Comparison of ENCODE assay signal across 9 cellular contexts in genomic region chr19:47485210-47485609, GRCh38.
A peak's percentile ranks its signal among the peaks of the same experiment; 100 is the strongest.
DNase-seq lines count a peak whose midpoint lies in the region; ATAC-seq and TF ChIP-seq lines count a peak whose summit lies in the region.
"Had no signal": no experiment of that assay in that cellular context is flagged by ENCODE, and none has a peak within 500 bp of the region (broad histone marks: within the 10 kb centered on the region; RNA-seq: fewer than 3 reads in every experiment).

No MANE protein-coding gene starts in this region.

- H3K27ac ChIP-seq in SU-DHL-6 (ENCODE audit: low read depth, low read length), result peak overlapping the region; percentile 70
- H3K27ac ChIP-seq in tibial artery, result peak overlapping the region in 1 of 2 donors; percentile 86

- H3K4me2 ChIP-seq in SU-DHL-6 (ENCODE audit: low read depth, low read length, poor library complexity, severe bottlenecking), result peak overlapping the region; percentile 94

- peak overlapping the region; percentile 95 for H3K4me3 Mint-ChIP-seq in activated T-cell treated with anti-CD3 and anti-CD28 coated beads, Interleukin-2, amount 50 U/mL, for 24 hours
- H3K4me3 Mint-ChIP-seq in stimulated activated naive B cell treated with anti-CD40 and anti-IgM and Interleukin-4, amounts not matched to agents 10 μg/mL and 1 μg/mL and 100 μg/mL, for 72 hours, result peak overlapping the region; percentile 92 to 94

- peak overlapping the region; percentile 100 for H3K27ac Mint-ChIP-seq in activated T-cell treated with anti-CD3 and anti-CD28 coated beads, Interleukin-2, amount 50 U/mL, for 24 hours
- H3K27ac Mint-ChIP-seq in stimulated activated naive B cell treated with anti-CD40 and anti-IgM and Interleukin-4, amounts not matched to agents 10 μg/mL and 1 μg/mL and 100 μg/mL, for 72 hours, result peak overlapping the region; percentile 99

- no peak for DNase-seq in activated T-cell treated with anti-CD3 and anti-CD28 coated beads, Interleukin-2, amount 50 U/mL, for 24 hours
- no peak for DNase-seq in activated T-cell treated with anti-CD3 and anti-CD28 coated beads, Interleukin-2, amount 50 U/mL, for 1 hour
- no peak for DNase-seq in epithelial cell of esophagus (ENCODE audit: low read depth)
- no peak for DNase-seq in stimulated activated naive B cell treated with anti-CD40 and anti-IgM and Interleukin-4, amounts not matched to agents 10 μg/mL and 1 μg/mL and 100 μg/mL, for 72 hours
- DNase-seq in tibial artery, result no peak
- DNase-seq in COR-L47 (lab: John Stamatoyannopoulos, UW), result no peak

- peak overlapping the region; percentile 98 for H2AFZ ChIP-seq in SU-DHL-6 (ENCODE audit: low read depth, low read length, severe bottlenecking)

- no peaks in the 10 kb centered on the region for H3K79me2 ChIP-seq in SU-DHL-6 (ENCODE audit: insufficient read depth, low read length)

- H3K4me3 ChIP-seq in SU-DHL-6 (ENCODE audit: insufficient read depth, low read length, poor library complexity, severe bottlenecking) (peak overlapping the region; percentile 92), epithelial cell of esophagus (ENCODE audit: low read length) (peak overlapping the region; percentile 89), tibial artery (no peak overlapping the region)
- H3K4me3 ChIP-seq: lung had no signal

- no peak for ATAC-seq in stimulated activated naive B cell treated with anti-CD40 and anti-IgM and Interleukin-4, amounts not matched to agents 10 μg/mL and 1 μg/mL and 100 μg/mL, for 72 hours (replicated peaks)
- no peak for ATAC-seq in HG03175 (IDR thresholded peaks at IDR 0.05; ENCODE audit: unreplicated experiment)

- TF ChIP-seq CTCF in SU-DHL-6 (IDR thresholded peaks at IDR 0.05; ENCODE audit: insufficient read depth, low read length, poor library complexity, severe bottlenecking) (no peak), epithelial cell of esophagus (IDR thresholded peaks at IDR 0.05; ENCODE audit: insufficient read depth, low read depth, low read length, missing control alignments) (no peak), tibial artery (IDR thresholded peaks at IDR 0.05) (no peak)

- H4K20me1 ChIP-seq in SU-DHL-6 (ENCODE audit: low read depth, low read length), result no peaks in the 10 kb centered on the region

- peaks cover 34% of the 10 kb centered on the region for H3K4me1 Mint-ChIP-seq in activated T-cell treated with anti-CD3 and anti-CD28 coated beads, Interleukin-2, amount 50 U/mL, for 24 hours (ENCODE audit: low read depth)
- H3K4me1 Mint-ChIP-seq in stimulated activated naive B cell treated with anti-CD40 and anti-IgM and Interleukin-4, amounts not matched to agents 10 μg/mL and 1 μg/mL and 100 μg/mL, for 72 hours, result peaks cover 40 to 55% of the 10 kb centered on the region in 2 donors

- H3F3A ChIP-seq in SU-DHL-6 (ENCODE audit: insufficient read depth), result peaks cover 11% of the 10 kb centered on the region; the same call in 1 of the 2 replicates

- H3K36me3 ChIP-seq in SU-DHL-6 (ENCODE audit: low read length) (no peaks in the 10 kb centered on the region), tibial artery (peaks cover 23 to 36% (median 31%) of the 10 kb centered on the region in 3 donors)

- H3K9me3 ChIP-seq in SU-DHL-6 (ENCODE audit: insufficient read depth, low read length), result no peaks in the 10 kb centered on the region
- no peaks in the 10 kb centered on the region for H3K9me3 ChIP-seq in tibial artery

- H3K36me3 Mint-ChIP-seq in activated T-cell treated with anti-CD3 and anti-CD28 coated beads, Interleukin-2, amount 50 U/mL, for 24 hours (ENCODE audit: low read depth), result peaks cover 57% of the 10 kb centered on the region
- peaks cover 27 to 29% of the 10 kb centered on the region in 2 donors for H3K36me3 Mint-ChIP-seq in stimulated activated naive B cell treated with anti-CD40 and anti-IgM and Interleukin-4, amounts not matched to agents 10 μg/mL and 1 μg/mL and 100 μg/mL, for 72 hours

- H3K9me3 Mint-ChIP-seq in activated T-cell treated with anti-CD3 and anti-CD28 coated beads, Interleukin-2, amount 50 U/mL, for 24 hours, result no peaks in the 10 kb centered on the region
- H3K9me3 Mint-ChIP-seq in stimulated activated naive B cell treated with anti-CD40 and anti-IgM and Interleukin-4, amounts not matched to agents 10 μg/mL and 1 μg/mL and 100 μg/mL, for 72 hours, result no peaks in the 10 kb centered on the region

- H3K27me3 ChIP-seq in SU-DHL-6 (ENCODE audit: low read length) (no peaks in the 10 kb centered on the region), tibial artery (peaks cover 0 to 4% of the 10 kb centered on the region in 2 donors)

- H3K4me1 ChIP-seq in tibial artery, result peaks cover 0 to 18% (median 10%) of the 10 kb centered on the region in 4 donors

- no peaks in the 10 kb centered on the region for H3K9me2 ChIP-seq in SU-DHL-6 (replicated peaks; ENCODE audit: insufficient read depth, low read length)

- no peaks in the 10 kb centered on the region for H3K27me3 Mint-ChIP-seq in activated T-cell treated with anti-CD3 and anti-CD28 coated beads, Interleukin-2, amount 50 U/mL, for 24 hours
- H3K27me3 Mint-ChIP-seq in stimulated activated naive B cell treated with anti-CD40 and anti-IgM and Interleukin-4, amounts not matched to agents 10 μg/mL and 1 μg/mL and 100 μg/mL, for 72 hours, result peaks cover 0 to 5% of the 10 kb centered on the region in 2 donors

- intact Hi-C loops in tibial artery (cut with DNase I; ENCODE audit: low total_unique reads), result no loop called here

- peak overlapping the region; percentile 89 for H3K9ac ChIP-seq in SU-DHL-6 (ENCODE audit: low read length)

Comparison
In these comparisons a context has a peak if more than half of its experiments do, and no peak if none do; other contexts are left out.
1. H3K4me3 ChIP-seq: peak in SU-DHL-6 (single experiment) and epithelial cell of esophagus (single experiment); none in tibial artery (0 of 2).